ENCODE assay signal across 22 cellular contexts in genomic region chr1:230381564-230381963, GRCh38. TPM values are rescaled to one million over a fixed set of nuclear protein-coding genes. Genes with fewer than 3 reads are reported as not detected.
DNase-seq lines count a peak whose midpoint lies in the region; ATAC-seq and TF ChIP-seq lines count a peak whose summit lies in the region.
"Had no signal": no experiment of that assay in that cellular context is flagged by ENCODE, and none has a peak within 500 bp of the region (broad histone marks: within the 10 kb centered on the region; RNA-seq: fewer than 3 reads in every experiment).

No MANE protein-coding gene starts in this region.

- WGBS in H9 (ENCODE audit: extremely low coverage, insufficient read length, low lambda C conversion rate), result no CpG with 5 or more reads among the region's 6 CpGs

- no peak overlapping the region for H2BK15ac ChIP-seq in H9 (ENCODE audit: low read depth, low read length)

- no peak overlapping the region for H4K5ac ChIP-seq in H9 (ENCODE audit: insufficient read length, low read depth, low read length)

- H3K27ac ChIP-seq in H9 (ENCODE audit: insufficient read length, low read depth, low read length), result peak overlapping the region; percentile 15
- peak overlapping the region; percentile 55 for H3K27ac ChIP-seq in angular gyrus (ENCODE audit: low read depth, low read length)
- peak overlapping the region; percentile 8 to 11 for H3K27ac ChIP-seq in left lung
- peak overlapping the region; percentile 56 for H3K27ac ChIP-seq in substantia nigra (ENCODE audit: low read depth, low read length, poor library complexity, severe bottlenecking)
- H3K27ac ChIP-seq: ovary, transverse colon had no signal

- no peak overlapping the region for H2AFZ ChIP-seq in H9 (ENCODE audit: low read length)

- H3K27me3 Mint-ChIP-seq in H9 (ENCODE audit: low read depth) (peaks cover 2% of the 10 kb centered on the region; the same call in 1 of the 2 replicates), endothelial cell (ENCODE audit: unreplicated experiment) (peaks cover 2% of the 10 kb centered on the region)

- H3K23ac ChIP-seq in H9 (ENCODE audit: insufficient read length, low read depth, low read length), result no peak overlapping the region

- no peak for ATAC-seq in left lung
- no peak for ATAC-seq in stimulated activated naive CD8-positive, alpha-beta T cell treated with anti-CD3 and anti-CD28 coated beads, Interleukin-15, Interleukin-2, amounts not matched to agents 100 U/mL and 50 U/mL, for 24 hours
- ATAC-seq: activated T-helper 17 cell treated with anti-CD3 and anti-CD28 coated beads, Interleukin-2, amount 50 U/mL, for 72 hours; naive thymus-derived CD4-positive, alpha-beta T cell; sciatic nerve had no signal

- H3K4me1 Mint-ChIP-seq in H9 (peaks cover 16 to 27% of the 10 kb centered on the region in 2 experiments), endothelial cell (ENCODE audit: unreplicated experiment) (peaks cover 7% of the 10 kb centered on the region)
- H3K4me1 Mint-ChIP-seq: activated B cell treated with CpG ODN at 0.5 μM for 24 hours; activated naive CD4-positive, alpha-beta T cell treated with anti-CD3 and anti-CD28 coated beads, Interleukin-2, amount 50 U/mL, for 24 hours; naive thymus-derived CD4-positive, alpha-beta T cell had no signal

- H3K27ac Mint-ChIP-seq in H9 (peak overlapping the region; percentile 72 to 95 (median 78); a peak in 6 of 7 replicates), endothelial cell (ENCODE audit: unreplicated experiment) (no peak overlapping the region)
- H3K27ac Mint-ChIP-seq: activated B cell treated with CpG ODN at 0.5 μM for 24 hours; activated naive CD4-positive, alpha-beta T cell treated with anti-CD3 and anti-CD28 coated beads, Interleukin-2, amount 50 U/mL, for 24 hours; activated T-helper 17 cell treated with anti-CD3 and anti-CD28 coated beads, Interleukin-2, amount 50 U/mL, for 72 hours; naive thymus-derived CD4-positive, alpha-beta T cell; stimulated activated naive CD8-positive, alpha-beta T cell treated with anti-CD3 and anti-CD28 coated beads, Interleukin-15, Interleukin-2, amounts not matched to agents 100 ng/mL and 50 ng/mL, for 24 hours had no signal

- H3K9me3 ChIP-seq in H9 (ENCODE audit: control insufficient read depth, low read depth, low read length), result peaks cover 9% of the 10 kb centered on the region
- H3K9me3 ChIP-seq in left lung, result peaks cover 0 to 11% of the 10 kb centered on the region in 2 donors

- H3K4me1 ChIP-seq in H9 (ENCODE audit: insufficient read depth, low read length) (peaks cover 7% of the 10 kb centered on the region; the same call in 1 of the 2 replicates), left lung (peaks cover 6 to 7% of the 10 kb centered on the region in 2 donors)
- H3K4me1 ChIP-seq: transverse colon had no signal

- H3K9me3 Mint-ChIP-seq in H9, result peaks cover 11 to 12% of the 10 kb centered on the region in 2 experiments
- no peaks in the 10 kb centered on the region for H3K9me3 Mint-ChIP-seq in endothelial cell (ENCODE audit: unreplicated experiment)

- H3K36me3 Mint-ChIP-seq in H9 (ENCODE audit: insufficient read depth in 1 of 3, low read depth in 3 of 3), result peaks cover 12 to 17% (median 13%) of the 10 kb centered on the region in 3 experiments
- peaks cover 14% of the 10 kb centered on the region for H3K36me3 Mint-ChIP-seq in endothelial cell (ENCODE audit: low read depth, unreplicated experiment)
- H3K36me3 Mint-ChIP-seq: activated naive CD4-positive, alpha-beta T cell treated with anti-CD3 and anti-CD28 coated beads, Interleukin-2, amount 50 U/mL, for 24 hours had no signal

- no peak overlapping the region for H3K56ac ChIP-seq in H9 (ENCODE audit: insufficient read length, low read depth, low read length)

- DNase-seq in H9 (no peak), left lung (no peak), substantia nigra (lab: John Stamatoyannopoulos, UW) (peak in 2 of 49 donors; percentile 23 to 55), NCI-H2227 (lab: John Stamatoyannopoulos, UW; ENCODE audit: unreplicated experiment) (no peak), endothelial cell (ENCODE audit: low spot score) (no peak)
- DNase-seq in stimulated activated naive CD8-positive, alpha-beta T cell treated with anti-CD3 and anti-CD28 coated beads, Interleukin-15, Interleukin-2, amounts not matched to agents 100 U/mL and 50 U/mL, for 24 hours, result no peak
- DNase-seq: activated B cell treated with CpG ODN at 0.5 μM for 24 hours; activated CD4-positive, alpha-beta T cell treated with anti-CD3 and anti-CD28 coated beads, Interleukin-2, amount 50 U/mL, for 4 hours; activated CD8-positive, alpha-beta memory T cell treated with anti-CD3 and anti-CD28 coated beads, Interleukin-2, amount 50 U/mL, for 4 hours; aorta; naive thymus-derived CD4-positive, alpha-beta T cell; NCI-H1048; NCI-H187 treated with DMSO at 0.1 percent for 48 hours; NCI-H748 treated with DMSO at 0.1 percent for 48 hours; ovary; T-helper 9 cell had no signal

- no peaks in the 10 kb centered on the region for H3K23me2 ChIP-seq in H9 (ENCODE audit: insufficient read length, low read depth, low read length, poor library complexity, severe bottlenecking)

- no peaks in the 10 kb centered on the region for H3K79me1 ChIP-seq in H9 (ENCODE audit: insufficient read depth, low read depth, low read length, poor library complexity, severe bottlenecking)

- no peak overlapping the region for H2BK12ac ChIP-seq in H9 (ENCODE audit: insufficient read length, low read depth, low read length)

- peak overlapping the region; percentile 29 for H3K18ac ChIP-seq in H9 (ENCODE audit: insufficient read length, low read depth, low read length)

- no peaks in the 10 kb centered on the region for H3K36me3 ChIP-seq in left lung
- H3K36me3 ChIP-seq: ovary, transverse colon had no signal

- no peaks in the 10 kb centered on the region for H3K27me3 ChIP-seq in H9 (ENCODE audit: insufficient read depth, low read length)
- H3K27me3 ChIP-seq in left lung, result no peaks in the 10 kb centered on the region
- H3K27me3 ChIP-seq: ovary, transverse colon had no signal

- H2AK5ac ChIP-seq in H9 (ENCODE audit: insufficient read length, low read length), result no peak overlapping the region

- TF ChIP-seq CTCF in H9 (conservative IDR thresholded peaks at IDR 0.05) (no peak), left lung (IDR thresholded peaks at IDR 0.05) (no peak), endothelial cell (IDR thresholded peaks at IDR 0.05; ENCODE audit: unreplicated experiment) (no peak)

- H4K91ac ChIP-seq in H9 (ENCODE audit: insufficient read length, low read depth, low read length), result no peak overlapping the region

- peak overlapping the region in 1 of 2 experiments; percentile 33; a peak in 1 of 5 replicates for H3K4me3 Mint-ChIP-seq in H9
- H3K4me3 Mint-ChIP-seq in endothelial cell (ENCODE audit: unreplicated experiment), result no peak overlapping the region
- H3K4me3 Mint-ChIP-seq: activated B cell treated with CpG ODN at 0.5 μM for 24 hours; activated naive CD4-positive, alpha-beta T cell treated with anti-CD3 and anti-CD28 coated beads, Interleukin-2, amount 50 U/mL, for 24 hours; activated T-helper 17 cell treated with anti-CD3 and anti-CD28 coated beads, Interleukin-2, amount 50 U/mL, for 72 hours; naive thymus-derived CD4-positive, alpha-beta T cell; stimulated activated naive CD8-positive, alpha-beta T cell treated with anti-CD3 and anti-CD28 coated beads, Interleukin-15, Interleukin-2, amounts not matched to agents 100 ng/mL and 50 ng/mL, for 24 hours had no signal

- no peak overlapping the region for H3T11ph ChIP-seq in H9 (ENCODE audit: low read length)

- no peak overlapping the region for H2BK120ac ChIP-seq in H9 (ENCODE audit: low read depth, low read length, poor library complexity, severe bottlenecking)

- H2BK5ac ChIP-seq in H9 (ENCODE audit: insufficient read length, low read length), result no peak overlapping the region

- H3K4me3 ChIP-seq in left lung, result no peak overlapping the region
- H3K4me3 ChIP-seq: ovary, transverse colon had no signal

- H3K14ac ChIP-seq in H9 (ENCODE audit: insufficient read depth, low read length), result 0 out of 2 replicates have a peak overlapping the region, but pooled peaks have one; percentile 2

- H4K20me1 ChIP-seq in H9 (ENCODE audit: control insufficient read depth, insufficient read depth, insufficient read length), result no peaks in the 10 kb centered on the region

- no peak overlapping the region for H4K8ac ChIP-seq in H9 (replicated peaks; ENCODE audit: insufficient read length, low read depth, low read length)

- no peak overlapping the region for H3K4ac ChIP-seq in H9 (ENCODE audit: low read depth, low read length)

- H3K79me2 ChIP-seq in H9 (ENCODE audit: insufficient read depth, low read length), result no peaks in the 10 kb centered on the region

- H2BK20ac ChIP-seq in H9 (ENCODE audit: low read depth, low read length, poor library complexity, severe bottlenecking), result no peak overlapping the region

- H3K4me2 ChIP-seq in H9 (ENCODE audit: insufficient read depth, insufficient read length, low read length), result no peak overlapping the region

- no peak overlapping the region for H3K9ac ChIP-seq in H9 (ENCODE audit: extremely low read depth, insufficient read length, low read length)

- intact Hi-C loops in left lung (cut with DNase I), result no loop called here

RNA-seq across cellular contexts. Expression of gene PGBD5, which starts 44.6 kb away (rescaled TPM):
- total RNA-seq in H9 (2021), result 19.0 and 19.1 TPM in 2 replicates
- 10 to 100 TPM in 1 of 2 donors, 1 to 10 TPM in 1; 2.3 to 10.1 TPM for total RNA-seq in left lung
- total RNA-seq in endothelial cell (ENCODE audit: unreplicated experiment), result 2.0 TPM
- total RNA-seq: activated B cell treated with CpG ODN at 0.5 μM for 24 hours had no signal
